12 cellular contexts compared by ENCODE assay signal in genomic region chr3:51675201-51675611, GRCh38. TPM values are rescaled to one million over a fixed set of nuclear protein-coding genes. Genes with fewer than 3 reads are reported as not detected.
DNase-seq lines count a peak whose midpoint lies in the region; TF ChIP-seq lines count a peak whose summit lies in the region.
"Had no signal": no experiment of that assay in that cellular context is flagged by ENCODE, and none has a peak within 500 bp of the region (broad histone marks: within the 10 kb centered on the region; RNA-seq: fewer than 3 reads in every experiment).

No MANE protein-coding gene starts in this region.

- H3K36me3 ChIP-seq in vagina, result peaks cover 0 to 10% of the 10 kb centered on the region in 2 donors

- no peaks in the 10 kb centered on the region for H3K27me3 Mint-ChIP-seq in activated T-helper 1 cell treated with anti-CD3 and anti-CD28 coated beads, Interleukin-12 subunit alpha, Interleukin-12 subunit beta, Interleukin-2, Interleukin-4 antibody, amounts not matched to agents 30 ng/mL and 10 ng/mL and 1 ng/mL, durations not matched to agents 14 hours and 24 hours and 36 hours (ENCODE audit: insufficient read depth)
- no peaks in the 10 kb centered on the region for H3K27me3 Mint-ChIP-seq in stimulated activated naive CD8-positive, alpha-beta T cell treated with anti-CD3 and anti-CD28 coated beads, Interleukin-15, Interleukin-2, amounts not matched to agents 100 ng/mL and 50 ng/mL, for 24 hours

- H3K9me3 ChIP-seq in vagina, result no peaks in the 10 kb centered on the region
- H3K9me3 ChIP-seq: BLaER1 had no signal

- H3K4me1 Mint-ChIP-seq in activated T-helper 1 cell treated with anti-CD3 and anti-CD28 coated beads, Interleukin-12 subunit alpha, Interleukin-12 subunit beta, Interleukin-2, Interleukin-4 antibody, amounts not matched to agents 30 ng/mL and 10 ng/mL and 1 ng/mL, durations not matched to agents 14 hours and 24 hours and 36 hours (ENCODE audit: low read depth), result peaks cover 81% of the 10 kb centered on the region
- H3K4me1 Mint-ChIP-seq in stimulated activated naive CD8-positive, alpha-beta T cell treated with anti-CD3 and anti-CD28 coated beads, Interleukin-15, Interleukin-2, amounts not matched to agents 100 ng/mL and 50 ng/mL, for 24 hours (ENCODE audit: low read depth), result peaks cover 79% of the 10 kb centered on the region

- DNase-seq in activated effector memory CD4-positive, alpha-beta T cell treated with anti-CD3 and anti-CD28 coated beads, Interleukin-2, amount 50 U/mL, for 16 hours, result peak; percentile 71
- no peak for DNase-seq in activated effector memory CD4-positive, alpha-beta T cell treated with Interleukin-2 at 50 U/mL for 16 hours
- no peak for DNase-seq in activated T-helper 1 cell treated with anti-CD3 and anti-CD28 coated beads, Interleukin-12 subunit alpha, Interleukin-12 subunit beta, Interleukin-2, Interleukin-4 antibody, amounts not matched to agents 30 ng/mL and 10 ng/mL and 1 ng/mL, durations not matched to agents 14 hours and 24 hours and 36 hours (ENCODE audit: low spot score)
- DNase-seq in fibroblast of the aortic adventitia (ENCODE audit: low read depth) (peak; percentile 64), middle frontal gyrus (ENCODE audit: extremely low spot score, low spot score) (no peak), vagina (ENCODE audit: extremely low spot score in 2 of 2) (no peak), iPS-NIHi7 (ENCODE audit: extremely low spot score) (no peak)
- DNase-seq: glutamatergic neuron, KBM-7, RPMI8226 had no signal

- no peak overlapping the region for H3K4me3 ChIP-seq in fibroblast of the aortic adventitia (ENCODE audit: low read depth, low read length)
- no peak overlapping the region for H3K4me3 ChIP-seq in vagina
- H3K4me3 ChIP-seq: BLaER1 had no signal

- peaks cover 70% of the 10 kb centered on the region for H3K4me1 ChIP-seq in vagina

- TF ChIP-seq POLR2A in vagina (IDR thresholded peaks at IDR 0.05), result no peak

- intact Hi-C loops in activated T-helper 1 cell treated with anti-CD3 and anti-CD28 coated beads, Interleukin-12 subunit alpha, Interleukin-12 subunit beta, Interleukin-2, Interleukin-4 antibody, amounts not matched to agents 30 ng/mL and 10 ng/mL and 1 ng/mL, durations not matched to agents 14 hours and 24 hours and 36 hours (cut with micrococcal nuclease), result no loop called here
- intact Hi-C loops in vagina (cut with DNase I), result loop anchor here (10.0 kb wide), 1 partner anchor 280 kb away; the partner anchor contains the start of gene RBM15B

- H3K27ac Mint-ChIP-seq in activated T-helper 1 cell treated with anti-CD3 and anti-CD28 coated beads, Interleukin-12 subunit alpha, Interleukin-12 subunit beta, Interleukin-2, Interleukin-4 antibody, amounts not matched to agents 30 ng/mL and 10 ng/mL and 1 ng/mL, durations not matched to agents 14 hours and 24 hours and 36 hours, result peak overlapping the region; percentile 85
- H3K27ac Mint-ChIP-seq in stimulated activated naive CD8-positive, alpha-beta T cell treated with anti-CD3 and anti-CD28 coated beads, Interleukin-15, Interleukin-2, amounts not matched to agents 100 ng/mL and 50 ng/mL, for 24 hours, result peak overlapping the region; percentile 81

- no peaks in the 10 kb centered on the region for H3K9me3 Mint-ChIP-seq in activated T-helper 1 cell treated with anti-CD3 and anti-CD28 coated beads, Interleukin-12 subunit alpha, Interleukin-12 subunit beta, Interleukin-2, Interleukin-4 antibody, amounts not matched to agents 30 ng/mL and 10 ng/mL and 1 ng/mL, durations not matched to agents 14 hours and 24 hours and 36 hours
- no peaks in the 10 kb centered on the region for H3K9me3 Mint-ChIP-seq in stimulated activated naive CD8-positive, alpha-beta T cell treated with anti-CD3 and anti-CD28 coated beads, Interleukin-15, Interleukin-2, amounts not matched to agents 100 ng/mL and 50 ng/mL, for 24 hours

- H3K27ac ChIP-seq in vagina, result no peak overlapping the region
- H3K27ac ChIP-seq: BLaER1 had no signal

- no peaks in the 10 kb centered on the region for H3K27me3 ChIP-seq in vagina
- H3K27me3 ChIP-seq: BLaER1 had no signal

- H3K4me3 Mint-ChIP-seq in activated T-helper 1 cell treated with anti-CD3 and anti-CD28 coated beads, Interleukin-12 subunit alpha, Interleukin-12 subunit beta, Interleukin-2, Interleukin-4 antibody, amounts not matched to agents 30 ng/mL and 10 ng/mL and 1 ng/mL, durations not matched to agents 14 hours and 24 hours and 36 hours, result peak overlapping the region; percentile 54
- peak overlapping the region; percentile 44 for H3K4me3 Mint-ChIP-seq in stimulated activated naive CD8-positive, alpha-beta T cell treated with anti-CD3 and anti-CD28 coated beads, Interleukin-15, Interleukin-2, amounts not matched to agents 100 ng/mL and 50 ng/mL, for 24 hours

- H3K36me3 Mint-ChIP-seq in activated T-helper 1 cell treated with anti-CD3 and anti-CD28 coated beads, Interleukin-12 subunit alpha, Interleukin-12 subunit beta, Interleukin-2, Interleukin-4 antibody, amounts not matched to agents 30 ng/mL and 10 ng/mL and 1 ng/mL, durations not matched to agents 14 hours and 24 hours and 36 hours (ENCODE audit: low read depth), result peaks cover 24% of the 10 kb centered on the region
- H3K36me3 Mint-ChIP-seq in stimulated activated naive CD8-positive, alpha-beta T cell treated with anti-CD3 and anti-CD28 coated beads, Interleukin-15, Interleukin-2, amounts not matched to agents 100 ng/mL and 50 ng/mL, for 24 hours (ENCODE audit: low read depth), result peaks cover 13% of the 10 kb centered on the region

- TF ChIP-seq CTCF in fibroblast of the aortic adventitia (IDR thresholded peaks at IDR 0.05; ENCODE audit: insufficient read depth, low read length), result no peak
- no peak for TF ChIP-seq CTCF in vagina (IDR thresholded peaks at IDR 0.05)

RNA-seq across cellular contexts. Expression of gene TEX264, which starts 4.2 kb away (rescaled TPM):
- total RNA-seq in activated T-helper 1 cell treated with anti-CD3 and anti-CD28 coated beads, Interleukin-12 subunit alpha, Interleukin-12 subunit beta, Interleukin-2, Interleukin-4 antibody, amounts not matched to agents 30 ng/mL and 10 ng/mL and 1 ng/mL, durations not matched to agents 14 hours and 24 hours and 36 hours, result 50.3 and 52.0 TPM in 2 replicates
- total RNA-seq in fibroblast of the aortic adventitia (ENCODE audit: low replicate concordance) (20.4 and 38.7 TPM in 2 replicates), vagina (66.8 TPM)

RNA-seq across cellular contexts. Expression of gene GRM2, which starts 31.7 kb away (rescaled TPM):
- total RNA-seq in activated T-helper 1 cell treated with anti-CD3 and anti-CD28 coated beads, Interleukin-12 subunit alpha, Interleukin-12 subunit beta, Interleukin-2, Interleukin-4 antibody, amounts not matched to agents 30 ng/mL and 10 ng/mL and 1 ng/mL, durations not matched to agents 14 hours and 24 hours and 36 hours, result 0.96 and 1.0 TPM in 2 replicates
- total RNA-seq in fibroblast of the aortic adventitia (ENCODE audit: low replicate concordance) (under 0.01 and 0.25 TPM in 2 replicates), vagina (not detected)

Comparison
In these comparisons a context has a peak if more than half of its experiments do, and no peak if none do; other contexts are left out.
1. DNase-seq: peak in activated effector memory CD4-positive, alpha-beta T cell treated with anti-CD3 and anti-CD28 coated beads, Interleukin-2, amount 50 U/mL, for 16 hours (single experiment) and fibroblast of the aortic adventitia (single experiment); none in activated effector memory CD4-positive, alpha-beta T cell treated with Interleukin-2 at 50 U/mL for 16 hours (single experiment), activated T-helper 1 cell treated with anti-CD3 and anti-CD28 coated beads, Interleukin-12 subunit alpha, Interleukin-12 subunit beta, Interleukin-2, Interleukin-4 antibody, amounts not matched to agents 30 ng/mL and 10 ng/mL and 1 ng/mL, durations not matched to agents 14 hours and 24 hours and 36 hours (single experiment), middle frontal gyrus (single experiment), vagina (0 of 2) and iPS-NIHi7 (single experiment).